Comparison of ENCODE assay signal across 9 cellular contexts in the genomic region with DNA sequence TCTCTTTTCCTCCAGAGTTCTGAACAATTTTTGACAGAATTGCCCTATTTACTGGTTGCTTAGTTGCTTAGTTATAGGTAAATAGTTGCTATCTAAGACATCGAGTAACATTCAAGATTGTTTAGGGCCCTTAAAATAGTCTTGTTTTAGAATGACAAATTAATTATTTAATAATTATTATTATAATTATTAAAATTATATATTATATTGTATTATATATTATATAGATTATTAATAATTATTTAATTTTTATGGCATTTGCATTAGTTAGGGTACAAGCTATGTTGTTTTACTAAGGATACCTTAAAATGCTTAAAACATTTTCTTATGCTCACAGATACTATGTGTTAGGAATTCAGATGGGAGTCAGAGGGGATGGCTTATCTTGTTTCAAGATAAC. TPM values are rescaled to one million over a fixed set of nuclear protein-coding genes. Genes with fewer than 3 reads are reported as not detected.
"Had no signal": no experiment of that assay in that cellular context is flagged by ENCODE, and none has a peak within 500 bp of the region (broad histone marks: within the 10 kb centered on the region; RNA-seq: fewer than 3 reads in every experiment).

No MANE protein-coding gene starts in this region.

- DNase-seq: GDM1, GF-D8 had no signal

- H3K4me3 ChIP-seq: GM12878 had no signal

- ATAC-seq: GM12878 had no signal

- FAIRE-seq: G401.6, GM12878, GM12891, GM12892, GM18507, GM19239 had no signal

RNA-seq across cellular contexts. Expression of a gene that starts 59.2 kb away (rescaled TPM):
- total RNA-seq: G401, GM12878 had no signal
- polyA plus RNA-seq: GM12878 had no signal
